In the genomic region with DNA sequence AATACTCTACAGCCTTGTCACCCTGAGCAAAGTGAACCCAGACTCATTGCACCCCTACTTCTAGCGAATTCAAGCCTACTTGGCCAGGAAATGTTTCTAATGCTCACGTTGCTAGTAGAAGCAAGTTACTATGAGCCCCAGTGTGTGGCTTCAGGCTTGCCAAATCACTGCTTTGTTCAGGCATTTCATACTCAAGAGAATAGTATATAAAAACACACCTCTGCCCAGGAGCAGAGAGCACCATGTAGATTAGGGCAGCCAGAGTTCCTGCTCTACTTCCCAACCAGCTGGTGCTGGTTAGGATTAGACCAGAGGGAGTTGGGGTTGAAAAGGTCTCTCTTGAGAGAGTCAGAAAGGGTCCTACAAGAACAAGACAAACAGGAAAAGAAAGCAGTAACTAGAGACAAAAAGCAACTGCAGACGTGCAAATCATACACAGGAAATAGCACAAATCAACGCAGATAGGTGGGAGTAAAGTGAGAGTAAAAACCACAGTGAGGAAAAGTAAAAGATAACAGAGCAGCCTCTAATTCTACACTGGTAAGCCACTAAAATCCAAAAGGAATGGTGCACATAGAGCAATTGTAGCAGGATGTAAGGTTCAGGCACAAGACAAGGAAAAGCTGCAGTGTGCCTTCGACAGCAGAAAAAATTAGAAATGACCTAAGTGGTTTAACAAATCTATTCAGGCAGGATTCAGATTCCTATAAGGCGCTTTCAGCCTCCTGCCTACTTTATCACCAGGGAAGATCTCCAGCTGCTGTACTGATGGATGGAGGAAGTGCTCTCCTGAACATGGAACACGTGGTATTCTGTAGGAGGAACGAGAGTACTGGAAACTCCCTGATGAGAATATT, we compare ENCODE assay signal across 8 cellular contexts. TPM values are rescaled to one million over a fixed set of nuclear protein-coding genes. Genes with fewer than 3 reads are reported as not detected.
DNase-seq lines count a peak whose midpoint lies in the region; ATAC-seq, FAIRE-seq and TF ChIP-seq lines count a peak whose summit lies in the region.

No MANE protein-coding gene starts in this region.

- DNase-seq in activated effector memory CD4-positive, alpha-beta T cell treated with Interleukin-2 at 50 U/mL for 16 hours = peak; percentile 6
- no peak for DNase-seq in activated effector memory CD4-positive, alpha-beta T cell treated with anti-CD3 and anti-CD28 coated beads, Interleukin-2, amount 50 U/mL, for 16 hours
- peak; percentile 26 for DNase-seq in activated CD4-positive, alpha-beta memory T cell treated with anti-CD3 and anti-CD28 coated beads for 36 hours
- peak in 3 of 6 donors; percentile 67 to 83 (median 82) for DNase-seq in pancreas
- DNase-seq in NCI-H1694 (lab: John Stamatoyannopoulos, UW) = no peak
- no peak for DNase-seq in NOMO-1 (lab: John Stamatoyannopoulos, UW; ENCODE audit: unreplicated experiment in 2 of 2)
- DNase-seq in NCI-H2029 treated with DMSO at 0.1 percent for 48 hours (lab: John Stamatoyannopoulos, UW) = no peak

- no peaks in the 10 kb centered on the region for H3K27me3 ChIP-seq in pancreas

- peaks cover 4% of the 10 kb centered on the region for H3K36me3 Mint-ChIP-seq in activated CD4-positive, alpha-beta memory T cell treated with anti-CD3 and anti-CD28 coated beads for 36 hours

- H3K27me3 Mint-ChIP-seq in activated CD4-positive, alpha-beta memory T cell treated with anti-CD3 and anti-CD28 coated beads for 36 hours = no peaks in the 10 kb centered on the region

- peaks cover 54% of the 10 kb centered on the region for H3K4me1 Mint-ChIP-seq in activated CD4-positive, alpha-beta memory T cell treated with anti-CD3 and anti-CD28 coated beads for 36 hours (ENCODE audit: low read depth)

- TF ChIP-seq CTCF in pancreas (IDR thresholded peaks at IDR 0.05) = no peak

- 19 to 21% methylated on average over 8 of the region's 8 CpGs for WGBS in pancreas, 2 donors

- intact Hi-C loops in activated CD4-positive, alpha-beta memory T cell treated with anti-CD3 and anti-CD28 coated beads for 36 hours (cut with micrococcal nuclease) = loop anchor here (1.0 to 2.0 kb wide), 3 partner anchors 12 to 50 kb away; a partner anchor contains a TSS
- intact Hi-C loops in pancreas (cut with DNase I) = no loop called here

- H3K4me3 ChIP-seq in pancreas = no peak overlapping the region

- peaks cover 12 to 25% (median 18%) of the 10 kb centered on the region in 3 donors for H3K4me1 ChIP-seq in pancreas

- H3K9me3 Mint-ChIP-seq in activated CD4-positive, alpha-beta memory T cell treated with anti-CD3 and anti-CD28 coated beads for 36 hours = peaks cover 10% of the 10 kb centered on the region

- H3K4me3 Mint-ChIP-seq in activated CD4-positive, alpha-beta memory T cell treated with anti-CD3 and anti-CD28 coated beads for 36 hours = peak overlapping the region; percentile 17

- POLR2A ChIA-PET in activated CD4-positive, alpha-beta memory T cell treated with anti-CD3 and anti-CD28 coated beads for 36 hours (lab: Charles Lee) = interaction anchor here (1.0 to 1.3 kb wide), 2 partner anchors 51 to 147 kb away, joined by 3 read pairs; a partner anchor contains a TSS

- CTCF ChIA-PET in activated CD4-positive, alpha-beta memory T cell treated with anti-CD3 and anti-CD28 coated beads for 36 hours (lab: Charles Lee) = no interaction called here

- ATAC-seq in HG02981 (IDR thresholded peaks at IDR 0.05; ENCODE audit: unreplicated experiment) = peak; percentile 58
- ATAC-seq in pancreas = peak; percentile 92 to 96 (median 96)

- no peaks in the 10 kb centered on the region for H3K9me3 ChIP-seq in pancreas

- FAIRE-seq in pancreas (lab: Jason Lieb, UNC) = no peak

- H3K36me3 ChIP-seq in pancreas = no peaks in the 10 kb centered on the region

- peak overlapping the region; percentile 59 to 82 (median 66) for H3K27ac ChIP-seq in pancreas

- peak overlapping the region; percentile 74 for H3K27ac Mint-ChIP-seq in activated CD4-positive, alpha-beta memory T cell treated with anti-CD3 and anti-CD28 coated beads for 36 hours

RNA-seq across cellular contexts. Expression of a gene that starts 49.6 kb away (rescaled TPM):
- total RNA-seq in activated CD4-positive, alpha-beta memory T cell treated with anti-CD3 and anti-CD28 coated beads for 36 hours = 100 to 1,000 TPM; 209 TPM
- total RNA-seq in pancreas = 10 to 100 TPM; 13.6 to 24.5 (median 16.6) TPM
- polyA plus RNA-seq in pancreas = 1 to 10 TPM; 3.7 to 4.5 TPM

Comparison
In these comparisons a context has a peak if more than half of its experiments do, and no peak if none do; other contexts are left out.
1. DNase-seq: peak in activated effector memory CD4-positive, alpha-beta T cell treated with Interleukin-2 at 50 U/mL for 16 hours (single experiment) and activated CD4-positive, alpha-beta memory T cell treated with anti-CD3 and anti-CD28 coated beads for 36 hours (single experiment); none in activated effector memory CD4-positive, alpha-beta T cell treated with anti-CD3 and anti-CD28 coated beads, Interleukin-2, amount 50 U/mL, for 16 hours (single experiment), NCI-H1694 (single experiment), NOMO-1 (0 of 2) and NCI-H2029 treated with DMSO at 0.1 percent for 48 hours (single experiment).
2. RNA of a gene that starts 49.6 kb away (total RNA-seq): 209 TPM in activated CD4-positive, alpha-beta memory T cell treated with anti-CD3 and anti-CD28 coated beads for 36 hours; 13.6 to 24.5 TPM in pancreas; every median in the first group is over 4 times any median in the second.